ENCODE assay signal across 15 cellular contexts in genomic region chr13:113924184-113924583, GRCh38. TPM values are rescaled to one million over a fixed set of nuclear protein-coding genes. Genes with fewer than 3 reads are reported as not detected.
DNase-seq lines count a peak whose midpoint lies in the region; ATAC-seq and TF ChIP-seq lines count a peak whose summit lies in the region.
"Had no signal": no experiment of that assay in that cellular context is flagged by ENCODE, and none has a peak within 500 bp of the region (broad histone marks: within the 10 kb centered on the region; RNA-seq: fewer than 3 reads in every experiment).

No MANE protein-coding gene starts in this region.

- peaks cover 6% of the 10 kb centered on the region for H3K36me3 Mint-ChIP-seq in activated CD8-positive, alpha-beta memory T cell treated with anti-CD3 and anti-CD28 coated beads, Interleukin-2, amount 10 ng/mL, durations not matched to agents 7 days and 5 days
- peaks cover 7% of the 10 kb centered on the region for H3K36me3 Mint-ChIP-seq in stimulated activated memory B cell treated with anti-CD40 and anti-IgM and Interleukin-4, amounts not matched to agents 10 μg/mL and 1 μg/mL and 100 μg/mL, for 72 hours
- H3K36me3 Mint-ChIP-seq: CD4-positive, CD25-positive, alpha-beta regulatory T cell had no signal

- intact Hi-C loops in sciatic nerve (cut with DNase I) (no loop called here), vagina (cut with DNase I) (loop anchor here (10.0 kb wide), 1 partner anchor 59 kb away; the partner anchor contains the start of gene GAS6)

- no peak overlapping the region for H3K4me3 Mint-ChIP-seq in activated CD8-positive, alpha-beta memory T cell treated with anti-CD3 and anti-CD28 coated beads, Interleukin-2, amount 10 ng/mL, durations not matched to agents 7 days and 5 days
- no peak overlapping the region for H3K4me3 Mint-ChIP-seq in stimulated activated memory B cell treated with anti-CD40 and anti-IgM and Interleukin-4, amounts not matched to agents 10 μg/mL and 1 μg/mL and 100 μg/mL, for 72 hours
- H3K4me3 Mint-ChIP-seq: CD4-positive, CD25-positive, alpha-beta regulatory T cell had no signal

- no peaks in the 10 kb centered on the region for H3K9me3 ChIP-seq in vagina

- no peak for TF ChIP-seq POLR2A in vagina (IDR thresholded peaks at IDR 0.05)

- H3K36me3 ChIP-seq in vagina: no peaks in the 10 kb centered on the region
- H3K36me3 ChIP-seq: BLaER1 had no signal

- CTCF ChIA-PET in activated CD8-positive, alpha-beta memory T cell treated with anti-CD3 and anti-CD28 coated beads, Interleukin-2, amount 10 ng/mL, durations not matched to agents 7 days and 5 days (lab: Charles Lee): no interaction called here

- H3K27me3 ChIP-seq in vagina: no peaks in the 10 kb centered on the region
- H3K27me3 ChIP-seq: BLaER1 had no signal

- DNase-seq in activated CD8-positive, alpha-beta memory T cell treated with anti-CD3 and anti-CD28 coated beads for 24 hours: peak; percentile 21
- no peak for DNase-seq in activated CD8-positive, alpha-beta memory T cell treated with anti-CD3 and anti-CD28 coated beads, Interleukin-2, amount 50 U/mL, for 48 hours
- peak; percentile 18 for DNase-seq in activated CD8-positive, alpha-beta memory T cell treated with anti-CD3 and anti-CD28 coated beads, Interleukin-2, amount 10 ng/mL, durations not matched to agents 7 days and 5 days
- DNase-seq in sciatic nerve (ENCODE audit: low spot score): peak; percentile 37
- DNase-seq in vagina (ENCODE audit: extremely low spot score in 2 of 2): peak; percentile 22 to 56
- DNase-seq in germinal center (ENCODE audit: low spot score): no peak
- DNase-seq: 8988T; AML-193; CD4-positive, CD25-positive, alpha-beta regulatory T cell; GM23248 had no signal

- H3K27me3 Mint-ChIP-seq in activated CD8-positive, alpha-beta memory T cell treated with anti-CD3 and anti-CD28 coated beads, Interleukin-2, amount 10 ng/mL, durations not matched to agents 7 days and 5 days: peaks cover 75% of the 10 kb centered on the region
- H3K27me3 Mint-ChIP-seq in stimulated activated memory B cell treated with anti-CD40 and anti-IgM and Interleukin-4, amounts not matched to agents 10 μg/mL and 1 μg/mL and 100 μg/mL, for 72 hours: peaks cover 65% of the 10 kb centered on the region

- peaks cover 8% of the 10 kb centered on the region for H3K9me3 Mint-ChIP-seq in activated CD8-positive, alpha-beta memory T cell treated with anti-CD3 and anti-CD28 coated beads, Interleukin-2, amount 10 ng/mL, durations not matched to agents 7 days and 5 days (ENCODE audit: low read depth)
- peaks cover 13% of the 10 kb centered on the region for H3K9me3 Mint-ChIP-seq in stimulated activated memory B cell treated with anti-CD40 and anti-IgM and Interleukin-4, amounts not matched to agents 10 μg/mL and 1 μg/mL and 100 μg/mL, for 72 hours

- no peak overlapping the region for H3K27ac Mint-ChIP-seq in activated CD8-positive, alpha-beta memory T cell treated with anti-CD3 and anti-CD28 coated beads, Interleukin-2, amount 10 ng/mL, durations not matched to agents 7 days and 5 days
- H3K27ac Mint-ChIP-seq in stimulated activated memory B cell treated with anti-CD40 and anti-IgM and Interleukin-4, amounts not matched to agents 10 μg/mL and 1 μg/mL and 100 μg/mL, for 72 hours: no peak overlapping the region

- peaks cover 26% of the 10 kb centered on the region for H3K4me1 ChIP-seq in vagina

- TF ChIP-seq CTCF in vagina (IDR thresholded peaks at IDR 0.05): no peak

- ATAC-seq in activated CD8-positive, alpha-beta memory T cell treated with anti-CD3 and anti-CD28 coated beads, Interleukin-2, amount 10 ng/mL, durations not matched to agents 7 days and 5 days: no peak
- no peak for ATAC-seq in sciatic nerve
- no peak for ATAC-seq in stimulated activated memory B cell treated with anti-CD40 and anti-IgM and Interleukin-4, amounts not matched to agents 10 μg/mL and 1 μg/mL and 100 μg/mL, for 72 hours
- ATAC-seq: HCT116 had no signal

- no peak overlapping the region for H3K27ac ChIP-seq in vagina
- H3K27ac ChIP-seq: BLaER1, GM23248, HL-60 had no signal

- no peak overlapping the region for H3K4me3 ChIP-seq in vagina
- H3K4me3 ChIP-seq: BLaER1, GM23248 had no signal

- no peaks in the 10 kb centered on the region for H3K4me1 Mint-ChIP-seq in activated CD8-positive, alpha-beta memory T cell treated with anti-CD3 and anti-CD28 coated beads, Interleukin-2, amount 10 ng/mL, durations not matched to agents 7 days and 5 days
- no peaks in the 10 kb centered on the region for H3K4me1 Mint-ChIP-seq in stimulated activated memory B cell treated with anti-CD40 and anti-IgM and Interleukin-4, amounts not matched to agents 10 μg/mL and 1 μg/mL and 100 μg/mL, for 72 hours
- H3K4me1 Mint-ChIP-seq: CD4-positive, CD25-positive, alpha-beta regulatory T cell had no signal

RNA-seq across cellular contexts. Expression of gene C13orf46, which starts 49.7 kb away (rescaled TPM):
- 1 to 10 TPM in 1 of 2 experiments, under 1 TPM in 1; 0.37 to 2.3 TPM for total RNA-seq in activated CD8-positive, alpha-beta memory T cell treated with anti-CD3 and anti-CD28 coated beads, Interleukin-2, amount 10 ng/mL, durations not matched to agents 7 days and 5 days
- total RNA-seq in sciatic nerve (3.6 TPM), vagina (not detected)
- total RNA-seq: Daoy, GM23248 had no signal

Comparison
In these comparisons a context has a peak if more than half of its experiments do, and no peak if none do; other contexts are left out.
1. DNase-seq: peak in activated CD8-positive, alpha-beta memory T cell treated with anti-CD3 and anti-CD28 coated beads for 24 hours (single experiment), activated CD8-positive, alpha-beta memory T cell treated with anti-CD3 and anti-CD28 coated beads, Interleukin-2, amount 10 ng/mL, durations not matched to agents 7 days and 5 days (single experiment), sciatic nerve (single experiment) and vagina (2 of 2); none in activated CD8-positive, alpha-beta memory T cell treated with anti-CD3 and anti-CD28 coated beads, Interleukin-2, amount 50 U/mL, for 48 hours (single experiment) and germinal center (single experiment).